25 cellular contexts compared by ENCODE assay signal in genomic region chr20:63070771-63071540, GRCh38.
DNase-seq lines count a peak whose midpoint lies in the region; ATAC-seq, FAIRE-seq and TF ChIP-seq lines count a peak whose summit lies in the region.
"Had no signal": no experiment of that assay in that cellular context is flagged by ENCODE, and none has a peak within 500 bp of the region (broad histone marks: within the 10 kb centered on the region; RNA-seq: fewer than 3 reads in every experiment).

No MANE protein-coding gene starts in this region.

- no peak overlapping the region for H2BK15ac ChIP-seq in neuronal stem cell (ENCODE audit: low read length)

- H3K9me3 Mint-ChIP-seq in WTC11: 0 out of 2 replicates have a peak, but pooled peaks cover 12% of the 10 kb centered on the region
- H3K9me3 Mint-ChIP-seq: activated naive CD8-positive, alpha-beta T cell treated with anti-CD3 and anti-CD28 coated beads, Interleukin-2, amount 10 ng/mL, durations not matched to agents 7 days and 5 days; activated T-helper 2 cell treated with anti-CD3 and anti-CD28 coated beads, Interferon-gamma antibody, Interleukin-2, Interleukin-4, amounts not matched to agents 10 μg/mL and 5 μg/mL and 100 μg/mL, durations not matched to agents 14 hours and 24 hours and 36 hours had no signal

- 44% methylated on average over 6 of the region's 11 CpGs for WGBS in right lobe of liver (ENCODE audit: insufficient coverage, low coverage, low lambda C conversion rate, missing lambda C conversion rate)
- WGBS in HepG2 (ENCODE audit: low lambda C conversion rate): 31% methylated on average over 11 of the region's 11 CpGs
- no CpG with 5 or more reads among the region's 11 CpGs for WGBS in neuronal stem cell (ENCODE audit: extremely low coverage in 2 of 2, insufficient read length in 2 of 2, insufficient replicate concordance in 1 of 2), 2 donors
- 83 to 87% methylated on average over 11 of the region's 11 CpGs for WGBS in aorta, 2 donors

- H2BK12ac ChIP-seq in neuronal stem cell (ENCODE audit: low read length): no peak overlapping the region

- peaks cover 11% of the 10 kb centered on the region; the same call in 1 of the 2 replicates for H4K20me1 ChIP-seq in HepG2 (ENCODE audit: insufficient read depth, low read length)

- no peak overlapping the region for H2AK5ac ChIP-seq in neuronal stem cell (ENCODE audit: low read depth, low read length)

- H3K27ac Mint-ChIP-seq in WTC11: no peak overlapping the region
- H3K27ac Mint-ChIP-seq: activated naive CD8-positive, alpha-beta T cell treated with anti-CD3 and anti-CD28 coated beads, Interleukin-2, amount 10 ng/mL, durations not matched to agents 7 days and 5 days; activated T-helper 2 cell treated with anti-CD3 and anti-CD28 coated beads, Interferon-gamma antibody, Interleukin-2, Interleukin-4, amounts not matched to agents 10 μg/mL and 5 μg/mL and 100 μg/mL, durations not matched to agents 14 hours and 24 hours and 36 hours; IgD-negative memory B cell had no signal

- H3K4me1 Mint-ChIP-seq in WTC11: peaks cover 4% of the 10 kb centered on the region
- H3K4me1 Mint-ChIP-seq: activated naive CD8-positive, alpha-beta T cell treated with anti-CD3 and anti-CD28 coated beads, Interleukin-2, amount 10 ng/mL, durations not matched to agents 7 days and 5 days had no signal

- no peaks in the 10 kb centered on the region for H3K79me1 ChIP-seq in neuronal stem cell (ENCODE audit: low read depth, low read length)

- H3K9me3 ChIP-seq in right lobe of liver (no peaks in the 10 kb centered on the region), HepG2 (ENCODE audit: low read length) (no peaks in the 10 kb centered on the region), neuronal stem cell (replicated peaks in 1 of 2; ENCODE audit: control insufficient read depth in 2 of 2, insufficient read depth in 1 of 2, low read depth in 1 of 2, low read length in 2 of 2) (peaks cover 2 to 4% of the 10 kb centered on the region in 2 donors), aorta (ENCODE audit: control insufficient read depth, low read length) (peaks cover 3% of the 10 kb centered on the region)
- H3K9me3 ChIP-seq: Caco-2, pancreas, SJCRH30 had no signal

- TF ChIP-seq CTCF in right lobe of liver (IDR thresholded peaks at IDR 0.05) (no peak), HepG2 (CRISPR knock-in tag; IDR thresholded peaks at IDR 0.05) (no peak), WTC11 (IDR thresholded peaks at IDR 0.05) (no peak)

- in situ Hi-C loops in HepG2 (cut with HindIII; ENCODE audit: extremely low pct_ligation_motif_present, low pct_unique_long_range_greater_than_20kb): no loop called here

- no peak for FAIRE-seq in HepG2 (lab: Jason Lieb, UNC)
- FAIRE-seq: pancreas, RCC 7860 had no signal

- ATAC-seq in right lobe of liver (no peak), HepG2 (no peak), WTC11 (no peak), aorta (ENCODE audit: low FRiP score) (no peak), GM19035 (IDR thresholded peaks at IDR 0.05; ENCODE audit: unreplicated experiment) (no peak)
- ATAC-seq: right cardiac atrium had no signal

- H3K9ac ChIP-seq in HepG2 (ENCODE audit: insufficient read depth, low read depth, low read length): no peak overlapping the region
- H3K9ac ChIP-seq in neuronal stem cell (ENCODE audit: low read depth, low read length, poor library complexity): no peak overlapping the region

- no TSS peak for BruUV-seq in HepG2 (replicated peaks; lab: Mats Ljungman, UMichigan)

- DNase-seq in right lobe of liver (peak; percentile 5 to 43 (median 37)), HepG2 (ENCODE audit: low spot score) (no peak), WTC11 (ENCODE audit: low spot score) (peak; percentile 8), neuronal stem cell (ENCODE audit: low spot score) (no peak), aorta (peak; percentile 24 to 39), NCI-H1930 (lab: John Stamatoyannopoulos, UW) (no peak)
- DNase-seq: activated CD8-positive, alpha-beta memory T cell treated with anti-CD3 and anti-CD28 coated beads for 24 hours; activated naive CD8-positive, alpha-beta T cell treated with anti-CD3 and anti-CD28 coated beads, Interleukin-2, amount 10 ng/mL, durations not matched to agents 7 days and 5 days; cerebellar nuclear complex; foreskin melanocyte; GDM1; NCI-H2107; SJCRH30; T-helper 9 cell had no signal

- H2BK5ac ChIP-seq in neuronal stem cell (ENCODE audit: low read length): no peak overlapping the region

- H3K27ac ChIP-seq in right lobe of liver (no peak overlapping the region), HepG2 (ENCODE audit: extremely low read length, insufficient read depth, low read length) (no peak overlapping the region), neuronal stem cell (replicated peaks; ENCODE audit: low read length) (no peak overlapping the region), aorta (ENCODE audit: low read depth in 1 of 2, low read length in 2 of 2) (no peak overlapping the region)
- H3K27ac ChIP-seq: C4-2B, heart right ventricle, pancreas, SJCRH30, tibial nerve had no signal

- H2BK120ac ChIP-seq in neuronal stem cell (ENCODE audit: low read depth, low read length): no peak overlapping the region

- TF ChIP-seq EP300 in HepG2 (IDR thresholded peaks at IDR 0.05; ENCODE audit: low read depth in 2 of 2, low read length in 2 of 2) (no peak), HepG2 (CRISPR knock-in tag; IDR thresholded peaks at IDR 0.05; ENCODE audit: borderline replicate concordance) (no peak)

- H4K8ac ChIP-seq in neuronal stem cell (ENCODE audit: low read depth, low read length): no peak overlapping the region

- no peaks in the 10 kb centered on the region for H3K79me2 ChIP-seq in HepG2 (ENCODE audit: insufficient read depth, low read length)

- H3K4me3 Mint-ChIP-seq in WTC11: 0 out of 2 replicates have a peak overlapping the region, but pooled peaks have one; percentile 8
- H3K4me3 Mint-ChIP-seq: activated naive CD8-positive, alpha-beta T cell treated with anti-CD3 and anti-CD28 coated beads, Interleukin-2, amount 10 ng/mL, durations not matched to agents 7 days and 5 days had no signal

- H3K18ac ChIP-seq in neuronal stem cell (ENCODE audit: low read length): no peak overlapping the region

- H3K4me2 ChIP-seq in HepG2 (ENCODE audit: low read depth, low read length) (no peak overlapping the region), neuronal stem cell (ENCODE audit: insufficient read depth, low read length, poor library complexity, severe bottlenecking) (no peak overlapping the region)

- H3K14ac ChIP-seq in neuronal stem cell (ENCODE audit: low read length): no peak overlapping the region

- H3K36me3 ChIP-seq in right lobe of liver (no peaks in the 10 kb centered on the region), HepG2 (replicated peaks in 1 of 2; ENCODE audit: control insufficient read depth in 1 of 2, insufficient read depth in 2 of 2, low read length in 2 of 2) (no peaks in the 10 kb centered on the region), neuronal stem cell (replicated peaks in 1 of 2; ENCODE audit: control insufficient read depth in 2 of 2, insufficient read depth in 2 of 2, low read length in 2 of 2) (no peaks in the 10 kb centered on the region), aorta (ENCODE audit: control insufficient read depth in 1 of 2, insufficient read depth in 2 of 2, low read length in 1 of 2) (no peaks in the 10 kb centered on the region)
- H3K36me3 ChIP-seq: heart right ventricle, pancreas, SJCRH30, tibial nerve had no signal

- H3K27me3 Mint-ChIP-seq in WTC11 (ENCODE audit: low read depth): peaks cover 30% of the 10 kb centered on the region

- intact Hi-C loops in right lobe of liver (cut with DNase I): no loop called here
- intact Hi-C loops in HepG2 (cut with micrococcal nuclease; ENCODE audit: unreplicated experiment): no loop called here
- intact Hi-C loops in aorta (cut with DNase I): no loop called here

- CTCF ChIA-PET in HepG2 (lab: Yijun Ruan, JAX; ENCODE audit: low intra/inter-chr PET ratio, low total read pairs) (no interaction called here), WTC11 (lab: Charles Lee) (interaction anchor here (0.6 to 3.7 kb wide), 8 partner anchors 11 to 522 kb away, joined by 3 to 17 read pairs (median 5); no protein-coding TSS in a partner anchor)

- H2AFZ ChIP-seq in HepG2 (ENCODE audit: low read length) (no peak overlapping the region), neuronal stem cell (ENCODE audit: low read length) (no peak overlapping the region)

- H3K27me3 ChIP-seq in right lobe of liver: peaks cover 0 to 18% of the 10 kb centered on the region in 2 donors
- H3K27me3 ChIP-seq in HepG2 (ENCODE audit: control insufficient read depth in 1 of 2, insufficient read depth in 2 of 2, low read length in 2 of 2): peaks cover 12 to 61% of the 10 kb centered on the region in 2 experiments
- peaks cover 10 to 79% (median 33%) of the 10 kb centered on the region in 3 experiments for H3K27me3 ChIP-seq in neuronal stem cell (ENCODE audit: control insufficient read depth in 3 of 3, insufficient read depth in 3 of 3, low read depth in 1 of 3, low read length in 3 of 3)
- no peaks in the 10 kb centered on the region for H3K27me3 ChIP-seq in aorta (ENCODE audit: control insufficient read depth in 1 of 2, insufficient read depth in 2 of 2, low read length in 1 of 2)

- H4K91ac ChIP-seq in neuronal stem cell (ENCODE audit: low read depth, low read length, poor library complexity): no peak overlapping the region

- no peaks in the 10 kb centered on the region for H3K36me3 Mint-ChIP-seq in WTC11
- H3K36me3 Mint-ChIP-seq: activated naive CD8-positive, alpha-beta T cell treated with anti-CD3 and anti-CD28 coated beads, Interleukin-2, amount 10 ng/mL, durations not matched to agents 7 days and 5 days; IgD-negative memory B cell had no signal

- H3K4ac ChIP-seq in neuronal stem cell (ENCODE audit: low read length): no peak overlapping the region

- H3K4me1 ChIP-seq in right lobe of liver (no peaks in the 10 kb centered on the region), HepG2 (ENCODE audit: insufficient read depth, low read length) (no peaks in the 10 kb centered on the region), neuronal stem cell (ENCODE audit: control insufficient read depth in 2 of 2, insufficient read depth in 1 of 2, low read depth in 1 of 2, low read length in 2 of 2) (no peaks in the 10 kb centered on the region), aorta (ENCODE audit: control insufficient read depth in 1 of 2, insufficient read depth in 2 of 2, low read length in 2 of 2) (no peaks in the 10 kb centered on the region)
- H3K4me1 ChIP-seq: Caco-2, pancreas, SJCRH30 had no signal

- TF ChIP-seq POLR2A in right lobe of liver (IDR thresholded peaks at IDR 0.05): no peak
- no peak for TF ChIP-seq POLR2A in HepG2 (IDR thresholded peaks at IDR 0.05; ENCODE audit: insufficient read depth in 1 of 2, low read depth in 2 of 2, low read length in 2 of 2)

- H3K4me3 ChIP-seq in right lobe of liver (no peak overlapping the region), HepG2 (replicated peaks in 1 of 3; ENCODE audit: insufficient read depth in 1 of 3, low read depth in 2 of 3, low read length in 3 of 3) (no peak overlapping the region), neuronal stem cell (ENCODE audit: low read length in 2 of 2) (peak overlapping the region in 1 of 2 donors; percentile 17), aorta (ENCODE audit: low read length in 2 of 2) (no peak overlapping the region)
- H3K4me3 ChIP-seq: heart right ventricle, lung, pancreas, SJCRH30, tibial nerve had no signal

- H3K23ac ChIP-seq in neuronal stem cell (ENCODE audit: low read depth, low read length, poor library complexity): peak overlapping the region; percentile 47

- POLR2A ChIA-PET in HepG2 (lab: Yijun Ruan, JAX): no interaction called here
- POLR2A ChIA-PET in WTC11 (lab: Charles Lee): no interaction called here

- no peak for TF ChIP-seq RAD21 in HepG2 (CRISPR knock-in tag; IDR thresholded peaks at IDR 0.05)

Comparison
In these comparisons a context has a peak if more than half of its experiments do, and no peak if none do; other contexts are left out.
1. DNase-seq: peak in right lobe of liver (3 of 3), WTC11 (single experiment) and aorta (2 of 2); none in HepG2 (single experiment), neuronal stem cell (single experiment) and NCI-H1930 (0 of 2).